ENCODE assay signal across 17 cellular contexts in genomic region chr11:65209711-65210360, GRCh38. TPM values are rescaled to one million over a fixed set of nuclear protein-coding genes. Genes with fewer than 3 reads are reported as not detected.
DNase-seq lines count a peak whose midpoint lies in the region; ATAC-seq and TF ChIP-seq lines count a peak whose summit lies in the region.
"Had no signal": no experiment of that assay in that cellular context is flagged by ENCODE, and none has a peak within 500 bp of the region (broad histone marks: within the 10 kb centered on the region; RNA-seq: fewer than 3 reads in every experiment).

No MANE protein-coding gene starts in this region.

- peaks cover 88% of the 10 kb centered on the region for H3F3A ChIP-seq in PC-9 (ENCODE audit: insufficient read depth, low read depth)

- peak overlapping the region; percentile 72 for H3K27ac ChIP-seq in PC-9
- H3K27ac ChIP-seq in spleen: no peak overlapping the region
- H3K27ac ChIP-seq in WERI-Rb-1: no peak overlapping the region

- ATAC-seq in esophagus mucosa (peak; percentile 24), GM21723 (IDR thresholded peaks at IDR 0.05; ENCODE audit: unreplicated experiment) (no peak)

- no peaks in the 10 kb centered on the region for H4K20me1 ChIP-seq in PC-9 (ENCODE audit: insufficient read depth)

- DNase-seq in GM10248 (ENCODE audit: extremely low spot score): peak; percentile 13
- DNase-seq in PC-9: peak; percentile 92 to 93
- DNase-seq in posterior vena cava (ENCODE audit: low spot score): peak; percentile 66
- DNase-seq in spleen: no peak
- DNase-seq in WERI-Rb-1: no peak
- no peak for DNase-seq in NCI-H1436 treated with DMSO at 0.1 percent for 48 hours (lab: John Stamatoyannopoulos, UW)
- DNase-seq: C1 segment of cervical spinal cord, DMS79, HCEC 1CT, KBM-7, NCI-H1105 treated with DMSO at 0.1 percent for 48 hours, NCI-H1694 treated with DMSO at 0.1 percent for 48 hours, Right ventricle myocardium superior had no signal

- intact Hi-C loops in PC-9 (cut with micrococcal nuclease; ENCODE audit: unreplicated experiment) (loop anchor here (1.0 to 2.0 kb wide), 2 partner anchors 29 to 105 kb away; partner anchors contain the start of genes CAPN1 and CDC42EP2), posterior vena cava (cut with DNase I) (no loop called here), spleen (cut with DNase I; ENCODE audit: low total_unique reads) (no loop called here)

- no peak for TF ChIP-seq POLR2A in spleen (IDR thresholded peaks at IDR 0.05)

- POLR2A ChIA-PET in GM10248 (lab: Yijun Ruan, JAX): no interaction called here
- POLR2A ChIA-PET in PC-9 (lab: Charles Lee; ENCODE audit: unreplicated experiment): interaction anchor here (0.5 to 1.0 kb wide), 4 partner anchors 52 to 125 kb away, joined by 3 to 12 read pairs (median 4); partner anchors contain the start of gene POLA2

- WGBS in spleen, 5 donors: 90 to 94% (median 94%) methylated on average over 17 to 20 of the region's 20 CpGs

- H3K9me3 ChIP-seq in PC-9 (ENCODE audit: insufficient read depth, low read depth) (no peaks in the 10 kb centered on the region), spleen (no peaks in the 10 kb centered on the region), WERI-Rb-1 (ENCODE audit: severe bottlenecking) (no peaks in the 10 kb centered on the region)
- H3K9me3 ChIP-seq: Peyer's patch had no signal

- H2AFZ ChIP-seq in PC-9: no peak overlapping the region

- peaks cover 88% of the 10 kb centered on the region for H3K4me1 ChIP-seq in PC-9 (replicated peaks; ENCODE audit: insufficient read depth)
- peaks cover 0 to 71% (median 41%) of the 10 kb centered on the region in 6 donors for H3K4me1 ChIP-seq in spleen

- no peaks in the 10 kb centered on the region for H3K9me2 ChIP-seq in PC-9 (ENCODE audit: insufficient read depth)

- H3K4me3 ChIP-seq in PC-9 (peak overlapping the region; percentile 46), spleen (no peak overlapping the region), WERI-Rb-1 (ENCODE audit: low read depth, low read length) (no peak overlapping the region)
- H3K4me3 ChIP-seq: Peyer's patch had no signal

- CTCF ChIA-PET in GM10248 (lab: Yijun Ruan, JAX): interaction anchor here (1.0 to 4.1 kb wide), 4 partner anchors 15 to 120 kb away, joined by 3 to 20 read pairs (median 4); no protein-coding TSS in a partner anchor
- CTCF ChIA-PET in PC-9 (lab: Charles Lee): interaction anchor here (0.7 kb wide), 1 partner anchor 415 kb away, joined by 5 read pairs; no protein-coding TSS in a partner anchor

- H3K27me3 ChIP-seq in PC-9 (ENCODE audit: insufficient read depth, low read depth) (no peaks in the 10 kb centered on the region), spleen (replicated peaks in 1 of 7) (no peaks in the 10 kb centered on the region), WERI-Rb-1 (ENCODE audit: insufficient read depth, low read depth, severe bottlenecking) (no peaks in the 10 kb centered on the region)
- H3K27me3 ChIP-seq: Peyer's patch had no signal

- TF ChIP-seq CTCF in GM10248 (IDR thresholded peaks at IDR 0.05; ENCODE audit: control extremely low read depth, extremely low read depth, low read depth, missing control alignments) (no peak), PC-9 (conservative IDR thresholded peaks at IDR 0.05) (no peak), spleen (IDR thresholded peaks at IDR 0.05 in 8 of 11, conservative IDR thresholded peaks at IDR 0.05 in 3 of 11) (no peak), WERI-Rb-1 (IDR thresholded peaks at IDR 0.05; ENCODE audit: low read depth, low read length) (no peak)

- no TSS peak for BruUV-seq in PC-9 (replicated peaks; lab: Mats Ljungman, UMichigan)

- H3K4me2 ChIP-seq in PC-9: peak overlapping the region; percentile 74

- H3K79me2 ChIP-seq in PC-9 (ENCODE audit: low read depth): peaks cover 34% of the 10 kb centered on the region

- H3K36me3 ChIP-seq in PC-9 (ENCODE audit: low read depth) (peaks cover 32% of the 10 kb centered on the region), spleen (peaks cover 4 to 77% (median 66%) of the 10 kb centered on the region in 6 donors), WERI-Rb-1 (peaks cover 49% of the 10 kb centered on the region)

RNA-seq across cellular contexts. Expression of gene CAPN1, which starts 28.1 kb away (rescaled TPM):
- total RNA-seq in PC-9 (2021): 502 and 559 TPM in 2 replicates
- 510 TPM for total RNA-seq in esophagus mucosa
- 100 to 1,000 TPM; 142 to 144 TPM for total RNA-seq in posterior vena cava
- 100 to 1,000 TPM; 135 to 203 (median 161) TPM for total RNA-seq in spleen
- 100 to 1,000 TPM in 1 of 3 donors, 10 to 100 TPM in 2; 61.6 to 111 (median 73.3) TPM for polyA plus RNA-seq in spleen

RNA-seq across cellular contexts. Expression of gene SPDYC, which starts 39.8 kb away (rescaled TPM):
- total RNA-seq in PC-9 (2021): not detected in 2 replicates
- total RNA-seq in esophagus mucosa: not detected
- not detected for total RNA-seq in posterior vena cava
- not detected for total RNA-seq in spleen
- under 1 TPM in 1 of 3 donors, not detected in 2; 0.11 TPM for polyA plus RNA-seq in spleen
- total RNA-seq: NCI-H460, Peyer's patch, Right ventricle myocardium superior had no signal

RNA-seq across cellular contexts. Expression of gene POLA2, which starts 51.9 kb away (rescaled TPM):
- total RNA-seq in PC-9 (2021) (37.1 and 39.3 TPM in 2 replicates), esophagus mucosa (11.2 TPM), posterior vena cava (1 to 10 TPM; 6.0 to 6.1 TPM), spleen (10 to 100 TPM; 10.6 to 25.9 (median 19.1) TPM)
- 10 to 100 TPM in 2 of 3 donors, 1 to 10 TPM in 1; 9.0 to 12.2 (median 10.7) TPM for polyA plus RNA-seq in spleen

Comparison
In these comparisons a context has a peak if more than half of its experiments do, and no peak if none do; other contexts are left out.
1. DNase-seq: peak in GM10248 (single experiment), PC-9 (2 of 2) and posterior vena cava (single experiment); none in spleen (single experiment), WERI-Rb-1 (single experiment) and NCI-H1436 treated with DMSO at 0.1 percent for 48 hours (single experiment).